ENCODE assay signal across 14 cellular contexts in genomic region chr19:55684946-55685681, GRCh38. TPM values are rescaled to one million over a fixed set of nuclear protein-coding genes. Genes with fewer than 3 reads are reported as not detected.
DNase-seq lines count a peak whose midpoint lies in the region; ATAC-seq and TF ChIP-seq lines count a peak whose summit lies in the region.
"Had no signal": no experiment of that assay in that cellular context is flagged by ENCODE, and none has a peak within 500 bp of the region (broad histone marks: within the 10 kb centered on the region; RNA-seq: fewer than 3 reads in every experiment).

No MANE protein-coding gene starts in this region.

- H3K4me1 ChIP-seq in right atrium auricular region = peaks cover 0 to 18% of the 10 kb centered on the region in 2 donors
- peaks cover 22 to 79% (median 61%) of the 10 kb centered on the region in 4 donors for H3K4me1 ChIP-seq in transverse colon

- H3K4me3 ChIP-seq in right atrium auricular region (no peak overlapping the region), transverse colon (no peak overlapping the region)
- H3K4me3 ChIP-seq: gastroesophageal sphincter, suprapubic skin had no signal

- H3K27ac ChIP-seq in right atrium auricular region = no peak overlapping the region
- peak overlapping the region; percentile 84 to 93 (median 88) for H3K27ac ChIP-seq in transverse colon
- H3K27ac ChIP-seq: gastroesophageal sphincter, suprapubic skin had no signal

- WGBS in transverse colon (ENCODE audit: low coverage in 1 of 2), 2 donors = 96 to 100% methylated on average over 1 to 60 of the region's 60 CpGs

- in situ Hi-C loops in transverse colon (cut with MboI; ENCODE audit: low pct_ligation_motif_present in 1 of 4, low pct_unique_long_range_greater_than_20kb in 1 of 4, low sequenced_read_pairs in 3 of 4) = no loop called here

- no peak for TF ChIP-seq EP300 in transverse colon (IDR thresholded peaks at IDR 0.05; ENCODE audit: low read depth)

- ATAC-seq in Right ventricle myocardium inferior = no peak
- ATAC-seq: gastroesophageal sphincter had no signal

- H3K27me3 ChIP-seq in right atrium auricular region = no peaks in the 10 kb centered on the region
- H3K27me3 ChIP-seq in transverse colon = no peaks in the 10 kb centered on the region
- H3K27me3 ChIP-seq: gastroesophageal sphincter, suprapubic skin had no signal

- H3K9me3 ChIP-seq in right atrium auricular region (no peaks in the 10 kb centered on the region), transverse colon (no peaks in the 10 kb centered on the region)
- H3K9me3 ChIP-seq: gastroesophageal sphincter, suprapubic skin had no signal

- intact Hi-C loops in Right ventricle myocardium inferior (cut with DNase I) = no loop called here
- intact Hi-C loops in transverse colon (cut with DNase I; ENCODE audit: low total_unique reads) = no loop called here

- CTCF ChIA-PET in GM10248 (lab: Yijun Ruan, JAX) = no interaction called here

- TF ChIP-seq POLR2A in transverse colon (IDR thresholded peaks at IDR 0.05) = no peak

- TF ChIP-seq CTCF in right atrium auricular region (IDR thresholded peaks at IDR 0.05) (no peak), transverse colon (IDR thresholded peaks at IDR 0.05) (no peak), GM10248 (IDR thresholded peaks at IDR 0.05; ENCODE audit: control extremely low read depth, extremely low read depth, low read depth, missing control alignments) (no peak)

- POLR2A ChIA-PET in GM10248 (lab: Yijun Ruan, JAX) = no interaction called here

- H3K36me3 ChIP-seq in right atrium auricular region (peaks cover 83% of the 10 kb centered on the region), transverse colon (peaks cover 0 to 18% (median 8%) of the 10 kb centered on the region in 4 donors)

- DNase-seq in Right ventricle myocardium inferior (ENCODE audit: missing footprints) (peak; percentile 57), right atrium auricular region (ENCODE audit: low spot score) (no peak), transverse colon (no peak), GM10248 (ENCODE audit: extremely low spot score) (no peak)
- DNase-seq: 8988T; activated CD4-positive, CD25-positive, alpha-beta regulatory T cell; C1 segment of cervical spinal cord; Karpas-422; NCI-H1105 treated with DMSO at 0.1 percent for 48 hours; nephron progenitor cell; retina; stimulated activated CD4-positive, alpha-beta T cell treated with anti-CD3 and anti-CD28 coated beads, Interleukin-1b, Interleukin-23, amount 100 ng/mL, for 48 hours had no signal

RNA-seq across cellular contexts. Expression of gene EPN1, which starts 10.1 kb away (rescaled TPM):
- total RNA-seq in Right ventricle myocardium inferior (213 TPM), right atrium auricular region (100 to 1,000 TPM; 179 to 187 TPM), transverse colon (100 to 1,000 TPM; 121 to 242 (median 185) TPM)

RNA-seq across cellular contexts. Expression of gene U2AF2, which starts 30.3 kb away (rescaled TPM):
- total RNA-seq in Right ventricle myocardium inferior = 74.5 TPM
- total RNA-seq in right atrium auricular region = 10 to 100 TPM; 39.0 to 61.0 TPM
- total RNA-seq in transverse colon = 100 to 1,000 TPM; 112 to 185 (median 130) TPM

RNA-seq across cellular contexts. Expression of gene CCDC106, which starts 37.1 kb away (rescaled TPM):
- total RNA-seq in Right ventricle myocardium inferior (17.4 TPM), right atrium auricular region (10 to 100 TPM; 19.1 to 30.0 TPM), transverse colon (10 to 100 TPM in 2 of 4 donors, 1 to 10 TPM in 2; 3.7 to 15.1 (median 8.4) TPM)

RNA-seq across cellular contexts. Expression of gene ZNF581, which starts 41.7 kb away (rescaled TPM):
- total RNA-seq in Right ventricle myocardium inferior (7.4 TPM), right atrium auricular region (1 to 10 TPM; 7.5 to 8.6 TPM), transverse colon (10 to 100 TPM in 2 of 4 donors, 1 to 10 TPM in 2; 4.1 to 19.7 (median 10.0) TPM)

RNA-seq across cellular contexts. Expression of gene ZNF580, which starts 44.3 kb away (rescaled TPM):
- total RNA-seq in Right ventricle myocardium inferior = 13.2 TPM
- total RNA-seq in right atrium auricular region = 10 to 100 TPM; 15.3 to 26.2 TPM
- 100 to 1,000 TPM in 1 of 4 donors, 10 to 100 TPM in 3; 15.2 to 154 (median 25.7) TPM for total RNA-seq in transverse colon

Comparison
In these comparisons a context has a peak if more than half of its experiments do, and no peak if none do; other contexts are left out.
1. H3K27ac ChIP-seq: peak in transverse colon (4 of 4); none in right atrium auricular region (0 of 2).